ENCODE assay signal across 1 cellular context in genomic region chr9:21801683-21802417, GRCh38.
TF ChIP-seq lines count a peak whose summit lies in the region.

No MANE protein-coding gene starts in this region.

TF ChIP-seq in A549, 52 proteins besides CTCF, POLR2A, EP300 and RAD21 (continued from another document):
- TF ChIP-seq MAX (IDR thresholded peaks at IDR 0.05) (no peak), NR3C1 (IDR thresholded peaks at IDR 0.05) (no peak), HOXB13 (CRISPR knock-in tag; IDR thresholded peaks at IDR 0.05; ENCODE audit: low read depth) (no peak), HMGXB4 (CRISPR knock-in tag; IDR thresholded peaks at IDR 0.05; ENCODE audit: borderline replicate concordance) (no peak), SMC3 (IDR thresholded peaks at IDR 0.05) (no peak), HDAC2 (IDR thresholded peaks at IDR 0.05) (no peak), ZC3H11A (IDR thresholded peaks at IDR 0.05) (no peak), FOSL2 (IDR thresholded peaks at IDR 0.05) (no peak), FOSL2 (CRISPR knock-in tag; IDR thresholded peaks at IDR 0.05) (no peak), SREBF2 (IDR thresholded peaks at IDR 0.05) (no peak), MAFK (IDR thresholded peaks at IDR 0.05; ENCODE audit: partially characterized antibody) (no peak), CBX8 (IDR thresholded peaks at IDR 0.05) (no peak), MAZ (IDR thresholded peaks at IDR 0.05; ENCODE audit: borderline replicate concordance, low read depth, low read length) (no peak), FOXS1 (CRISPR knock-in tag; IDR thresholded peaks at IDR 0.05) (no peak), ESRRA (IDR thresholded peaks at IDR 0.05; ENCODE audit: borderline replicate concordance, low read length) (no peak), ZNF302 (CRISPR knock-in tag; IDR thresholded peaks at IDR 0.05) (no peak), FOSB (CRISPR knock-in tag; IDR thresholded peaks at IDR 0.05) (no peak)
- TF ChIP-seq, protein P1, sequence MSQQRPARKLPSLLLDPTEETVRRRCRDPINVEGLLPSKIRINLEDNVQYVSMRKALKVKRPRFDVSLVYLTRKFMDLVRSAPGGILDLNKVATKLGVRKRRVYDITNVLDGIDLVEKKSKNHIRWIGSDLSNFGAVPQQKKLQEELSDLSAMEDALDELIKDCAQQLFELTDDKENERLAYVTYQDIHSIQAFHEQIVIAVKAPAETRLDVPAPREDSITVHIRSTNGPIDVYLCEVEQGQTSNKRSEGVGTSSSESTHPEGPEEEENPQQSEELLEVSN (IDR thresholded peaks at IDR 0.05; ENCODE audit: borderline replicate concordance, low read depth): no peak; the same call in 1 of the 2 replicates
TF ChIP-seq in A549: peak in this region for 4.
